ENCODE assay signal across 22 cellular contexts in genomic region chr7:29852457-29852856, GRCh38. TPM values are rescaled to one million over a fixed set of nuclear protein-coding genes. Genes with fewer than 3 reads are reported as not detected.
A peak's percentile ranks its signal among the peaks of the same experiment; 100 is the strongest.
DNase-seq lines count a peak whose midpoint lies in the region; ATAC-seq, FAIRE-seq and TF ChIP-seq lines count a peak whose summit lies in the region.
"Had no signal": no experiment of that assay in that cellular context is flagged by ENCODE, and none has a peak within 500 bp of the region (broad histone marks: within the 10 kb centered on the region; RNA-seq: fewer than 3 reads in every experiment).

No MANE protein-coding gene starts in this region.

- 69% methylated on average over 1 of the region's 1 CpG for WGBS in A549 (ENCODE audit: missing lambda C conversion rate)

- H3K27me3 ChIP-seq in PC-3 (ENCODE audit: low read length), result no peaks in the 10 kb centered on the region
- H3K27me3 ChIP-seq in gastrocnemius medialis, result no peaks in the 10 kb centered on the region
- H3K27me3 ChIP-seq: BLaER1, MG63 had no signal

- POLR2A ChIA-PET in A549 (lab: Yijun Ruan, JAX), result no interaction called here
- POLR2A ChIA-PET in PC-3 (lab: Charles Lee; ENCODE audit: unreplicated experiment), result no interaction called here

- no peaks in the 10 kb centered on the region for H3K36me3 ChIP-seq in PC-3 (ENCODE audit: low read depth, low read length)
- H3K36me3 ChIP-seq in gastrocnemius medialis, result no peaks in the 10 kb centered on the region
- H3K36me3 ChIP-seq: BLaER1, MG63, SJSA1 had no signal

- no peaks in the 10 kb centered on the region for H4K20me1 ChIP-seq in PC-3 (ENCODE audit: low read length)
- H4K20me1 ChIP-seq: BLaER1 had no signal

- TF ChIP-seq EP300 in A549 (IDR thresholded peaks at IDR 0.05), result no peak

- no peak for TF ChIP-seq RAD21 in A549 (conservative IDR thresholded peaks at IDR 0.05 in 1 of 2, IDR thresholded peaks at IDR 0.05 in 1 of 2)

- H3K27ac ChIP-seq in A549, result no peak overlapping the region
- no peak overlapping the region for H3K27ac ChIP-seq in PC-3 (ENCODE audit: low read length)
- peak overlapping the region; percentile 82 to 96 (median 92) for H3K27ac ChIP-seq in gastrocnemius medialis
- H3K27ac ChIP-seq: BLaER1, SJSA1 had no signal

- no peaks in the 10 kb centered on the region for H3F3A ChIP-seq in PC-3 (ENCODE audit: low read length, unreplicated experiment)

- FAIRE-seq in A549 (lab: Jason Lieb, UNC), result no peak
- FAIRE-seq: D721Med had no signal

- CTCF ChIA-PET in A549 (lab: Yijun Ruan, JAX) (interaction anchor here (0.8 to 1.2 kb wide), 4 partner anchors 13 to 209 kb away, joined by 3 to 4 read pairs (median 4); no protein-coding TSS in a partner anchor), PC-3 (lab: Charles Lee) (no interaction called here)

- no peak overlapping the region for H3K9ac ChIP-seq in PC-3 (ENCODE audit: low read length)
- H3K9ac ChIP-seq: BLaER1 had no signal

- intact Hi-C loops in PC-3 (cut with micrococcal nuclease), result no loop called here
- intact Hi-C loops in gastrocnemius medialis (cut with DNase I; ENCODE audit: low total_unique reads), result loop anchor here (2.0 to 10.0 kb wide), 2 partner anchors 44 to 1748 kb away; no protein-coding TSS in a partner anchor
- intact Hi-C loops in posterior cingulate gyrus (cut with DNase I), result no loop called here
- intact Hi-C loops in left cardiac atrium (cut with DNase I), result no loop called here
- intact Hi-C loops in Right ventricle myocardium inferior (cut with DNase I), result no loop called here

- TF ChIP-seq CTCF in A549 (IDR thresholded peaks at IDR 0.05) (no peak), PC-3 (conservative IDR thresholded peaks at IDR 0.05; ENCODE audit: low read depth, low read length) (no peak), epithelial cell of esophagus (IDR thresholded peaks at IDR 0.05; ENCODE audit: insufficient read depth, low read depth, low read length, missing control alignments) (no peak), gastrocnemius medialis (IDR thresholded peaks at IDR 0.05 in 4 of 5, conservative IDR thresholded peaks at IDR 0.05 in 1 of 5) (no peak)

- no peak overlapping the region for H3K4me3 ChIP-seq in A549
- no peak overlapping the region for H3K4me3 ChIP-seq in PC-3 (ENCODE audit: low read length)
- H3K4me3 ChIP-seq in epithelial cell of esophagus (ENCODE audit: low read length), result no peak overlapping the region
- H3K4me3 ChIP-seq in gastrocnemius medialis, result no peak overlapping the region
- H3K4me3 ChIP-seq: BLaER1, MG63, SJSA1 had no signal

- ATAC-seq in A549 (no peak), PC-3 (no peak), gastrocnemius medialis (peak; percentile 47 to 61), left cardiac atrium (no peak), Right ventricle myocardium inferior (no peak)

- in situ Hi-C loops in gastrocnemius medialis (cut with MboI; ENCODE audit: low sequenced_read_pairs in 4 of 4), result no loop called here

- no peak overlapping the region for H2AFZ ChIP-seq in PC-3 (ENCODE audit: low read length)

- no peaks in the 10 kb centered on the region for H3K4me1 ChIP-seq in A549
- H3K4me1 ChIP-seq in PC-3 (ENCODE audit: insufficient read depth, low read length), result peaks cover 8% of the 10 kb centered on the region; the same call in 1 of the 2 replicates
- H3K4me1 ChIP-seq in gastrocnemius medialis, result peaks cover 39 to 56% of the 10 kb centered on the region in 2 donors
- H3K4me1 ChIP-seq: BLaER1, SJSA1 had no signal

- no peaks in the 10 kb centered on the region for H3K9me2 ChIP-seq in PC-3 (replicated peaks; ENCODE audit: low read length)

- no TSS peak for BruUV-seq in PC-3 (replicated peaks; lab: Mats Ljungman, UMichigan)

- H3K4me2 ChIP-seq in A549, result no peak overlapping the region
- H3K4me2 ChIP-seq in PC-3 (ENCODE audit: low read length), result no peak overlapping the region
- H3K4me2 ChIP-seq: BLaER1 had no signal

- H3K79me2 ChIP-seq in PC-3 (ENCODE audit: low read length), result no peaks in the 10 kb centered on the region

- DNase-seq in A549 (ENCODE audit: low read depth in 1 of 2, low spot score in 1 of 2) (no peak), PC-3 (peak; percentile 10), epithelial cell of esophagus (ENCODE audit: low read depth) (peak; percentile 37), gastrocnemius medialis (peak in 1 of 2 donors; percentile 32), posterior cingulate gyrus (no peak), left cardiac atrium (no peak), Right ventricle myocardium inferior (ENCODE audit: missing footprints) (no peak)
- DNase-seq: CD4-positive, CD25-positive, alpha-beta regulatory T cell; GOT3; HCEC 1CT; MG63; NCI-H1105 treated with DMSO at 0.1 percent for 48 hours; NCI-H1930; NCI-H748 treated with DMSO at 0.1 percent for 48 hours; Right ventricle myocardium superior had no signal

- H3K9me3 ChIP-seq in A549 (no peaks in the 10 kb centered on the region), PC-3 (ENCODE audit: low read length) (no peaks in the 10 kb centered on the region), gastrocnemius medialis (no peaks in the 10 kb centered on the region)
- H3K9me3 ChIP-seq: BLaER1, MG63, SJSA1 had no signal

- TF ChIP-seq POLR2A in A549 (IDR thresholded peaks at IDR 0.05; ENCODE audit: low read length) (no peak), gastrocnemius medialis (IDR thresholded peaks at IDR 0.05) (no peak)

TF ChIP-seq in A549, 52 proteins besides CTCF, POLR2A, EP300 and RAD21:
- TF ChIP-seq BCL3 (IDR thresholded peaks at IDR 0.05) (no peak), CEBPB (IDR thresholded peaks at IDR 0.05) (peak; percentile 22 to 25; a peak in 1 of 4 replicates), TFCP2L1 (CRISPR knock-in tag; IDR thresholded peaks at IDR 0.05) (no peak), FOXS1 (CRISPR knock-in tag; IDR thresholded peaks at IDR 0.05) (no peak), RARB (CRISPR knock-in tag; IDR thresholded peaks at IDR 0.05) (no peak)

RNA-seq across cellular contexts. Expression of gene WIPF3, which starts 46.1 kb away (rescaled TPM):
- polyA plus RNA-seq in A549 (2011; rRNA removed), result 0.10 and 0.19 TPM in 2 replicates
- 0.09 and 0.12 TPM in 2 replicates for polyA plus RNA-seq in A549 (2012; cell fraction: cytosol; rRNA removed)
- polyA plus RNA-seq in A549 (2012; cell fraction: nucleus; rRNA removed), result 0.06 and 0.09 TPM in 2 replicates
- 0.30 to 0.42 TPM (median 0.36 TPM) in 3 replicates for polyA plus RNA-seq in A549 (2017; fragmentation: RNase III; extraction: RNeasy Plus Mini Kit Qiagen cat#74134 plus additional on column Dnase treatment)
- 0.25 and 0.49 TPM in 2 replicates for polyA minus RNA-seq in A549 (2011; rRNA and poly(A)+ RNA removed)
- 3.3 and 3.4 TPM in 2 replicates for total RNA-seq in PC-3 (2014; rRNA removed)
- total RNA-seq in gastrocnemius medialis, result 1 to 10 TPM; 4.2 to 9.9 (median 8.3) TPM
- 1 to 10 TPM; 1.8 to 3.8 TPM for total RNA-seq in left cardiac atrium
- 5.5 TPM for total RNA-seq in Right ventricle myocardium inferior
- total RNA-seq: A172; CD4-positive, CD25-positive, alpha-beta regulatory T cell; LHCN-M2; SJSA1 had no signal
- polyA plus RNA-seq: AG04450; CD4-positive, CD25-positive, alpha-beta regulatory T cell; IgD-negative memory B cell had no signal

Comparison
In these comparisons a context has a peak if more than half of its experiments do, and no peak if none do; other contexts are left out.
1. ATAC-seq: peak in gastrocnemius medialis (2 of 2); none in A549 (0 of 2), PC-3 (single experiment), left cardiac atrium (0 of 2) and Right ventricle myocardium inferior (single experiment).
2. DNase-seq: peak in PC-3 (single experiment) and epithelial cell of esophagus (single experiment); none in A549 (0 of 2), posterior cingulate gyrus (0 of 10), left cardiac atrium (single experiment) and Right ventricle myocardium inferior (single experiment).
3. H3K27ac ChIP-seq: peak in gastrocnemius medialis (4 of 4); none in A549 (0 of 2) and PC-3 (single experiment).